ENCODE assay signal across 21 cellular contexts in the genomic region with DNA sequence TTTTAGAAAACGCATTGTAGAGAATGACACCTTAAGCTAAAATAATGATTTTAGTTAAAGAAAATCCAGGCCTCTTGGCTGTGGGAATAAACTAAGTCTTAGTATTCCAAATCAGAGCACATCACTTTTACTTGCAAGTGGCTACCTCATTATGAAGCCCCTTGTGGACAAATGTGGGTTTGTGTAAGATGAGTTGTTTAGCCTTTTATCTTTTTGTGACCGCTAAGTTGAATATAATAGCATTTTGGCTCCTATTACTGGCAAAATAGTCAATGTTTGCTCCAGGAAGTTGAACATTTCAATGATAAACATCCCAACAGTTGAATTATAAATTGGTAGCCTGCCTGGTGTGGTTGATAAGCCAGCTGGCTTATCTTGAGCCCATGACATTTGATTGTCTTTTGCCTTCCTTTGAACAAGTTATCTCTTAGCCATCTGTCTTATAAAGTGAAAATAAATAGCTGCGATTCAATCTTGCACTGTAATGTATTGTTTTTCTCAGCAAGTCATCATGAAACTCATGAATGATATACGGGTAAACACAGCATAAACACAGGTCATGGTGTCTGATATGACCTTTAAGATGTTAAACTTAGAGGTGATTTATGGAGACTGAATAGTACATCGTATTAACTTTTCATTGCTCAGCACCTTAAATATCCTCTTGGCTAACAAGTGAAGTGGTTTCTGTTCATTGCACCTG.
A peak's percentile ranks its signal among the peaks of the same experiment; 100 is the strongest.
DNase-seq lines count a peak whose midpoint lies in the region; ATAC-seq and TF ChIP-seq lines count a peak whose summit lies in the region.
"Had no signal": no experiment of that assay in that cellular context is flagged by ENCODE, and none has a peak within 500 bp of the region (broad histone marks: within the 10 kb centered on the region; RNA-seq: fewer than 3 reads in every experiment).

No MANE protein-coding gene starts in this region.

- peaks cover 64% of the 10 kb centered on the region for H3K4me1 Mint-ChIP-seq in activated naive CD4-positive, alpha-beta T cell treated with anti-CD3 and anti-CD28 coated beads for 36 hours (ENCODE audit: low read depth)
- H3K4me1 Mint-ChIP-seq in T-cell (peaks cover 54 to 70% (median 60%) of the 10 kb centered on the region in 3 donors), nephron progenitor cell (no peaks in the 10 kb centered on the region)
- H3K4me1 Mint-ChIP-seq: stimulated activated naive B cell treated with anti-CD40 and anti-IgM and Interleukin-4, amounts not matched to agents 10 μg/mL and 1 μg/mL and 100 μg/mL, for 72 hours had no signal

- intact Hi-C loops in activated naive CD4-positive, alpha-beta T cell treated with anti-CD3 and anti-CD28 coated beads for 36 hours (cut with micrococcal nuclease): loop anchor here (2.0 to 10.0 kb wide), 2 partner anchors 32 to 422 kb away; a partner anchor contains a TSS

- POLR2A ChIA-PET in T-cell (lab: Charles Lee): no interaction called here

- peak overlapping the region; percentile 1 for H3K27ac Mint-ChIP-seq in activated naive CD4-positive, alpha-beta T cell treated with anti-CD3 and anti-CD28 coated beads for 36 hours
- H3K27ac Mint-ChIP-seq in T-cell (peak overlapping the region; percentile 24 to 65), nephron progenitor cell (no peak overlapping the region)
- H3K27ac Mint-ChIP-seq: effector memory CD8-positive, alpha-beta T cell; natural killer cell treated with Interleukin-12 subunit alpha and Interleukin-12 subunit beta and Interleukin-15 and Interleukin-18, amount 100 ng/mL, for 72 hours; stimulated activated naive B cell treated with anti-CD40 and anti-IgM and Interleukin-4, amounts not matched to agents 10 μg/mL and 1 μg/mL and 100 μg/mL, for 72 hours had no signal

- CTCF ChIA-PET in activated naive CD4-positive, alpha-beta T cell treated with anti-CD3 and anti-CD28 coated beads for 36 hours (lab: Charles Lee): interaction anchor here (1.0 to 1.4 kb wide), 3 partner anchors 9 to 43 kb away, joined by 3 to 5 read pairs (median 4); no protein-coding TSS in a partner anchor
- CTCF ChIA-PET in T-cell (lab: Charles Lee): no interaction called here

- no peak for ATAC-seq in T-cell (replicated peaks in 1 of 4)
- ATAC-seq: effector memory CD8-positive, alpha-beta T cell; natural killer cell treated with Interleukin-12 subunit alpha and Interleukin-12 subunit beta and Interleukin-15 and Interleukin-18, amount 100 ng/mL, for 72 hours; pancreas; stimulated activated naive B cell treated with anti-CD40 and anti-IgM and Interleukin-4, amounts not matched to agents 10 μg/mL and 1 μg/mL and 100 μg/mL, for 72 hours had no signal

- TF ChIP-seq CTCF in nephron progenitor cell (IDR thresholded peaks at IDR 0.05): peak; percentile 7

- DNase-seq in activated naive CD4-positive, alpha-beta T cell treated with anti-CD3 and anti-CD28 coated beads for 36 hours: no peak
- no peak for DNase-seq in activated naive CD4-positive, alpha-beta T cell treated with Interleukin-2 at 50 U/mL for 16 hours
- peak; percentile 6 for DNase-seq in NCI-H2081 treated with DMSO at 0.1 percent for 48 hours (lab: John Stamatoyannopoulos, UW)
- no peak for DNase-seq in T-cell
- DNase-seq in nephron progenitor cell: no peak
- DNase-seq in foreskin melanocyte: no peak
- no peak for DNase-seq in NCI-H1417 (lab: John Stamatoyannopoulos, UW)
- no peak for DNase-seq in cortex of kidney (lab: John Stamatoyannopoulos, UW)
- DNase-seq: activated effector memory CD4-positive, alpha-beta T cell treated with anti-CD3 and anti-CD28 coated beads, Interleukin-2, amount 50 U/mL, for 16 hours; colonic mucosa; effector memory CD8-positive, alpha-beta T cell; hypothalamus; KBM-7; left ventricle myocardium inferior; midbrain; pancreas; SK-N-SH; spleen; stimulated activated CD4-positive, alpha-beta T cell treated with anti-CD3 and anti-CD28 coated beads, Interleukin-4, amount 100 ng/mL, for 24 hours; stimulated activated naive B cell treated with anti-CD40 and anti-IgM and Interleukin-4, amounts not matched to agents 10 μg/mL and 1 μg/mL and 100 μg/mL, for 72 hours had no signal

- H3K9me3 Mint-ChIP-seq in activated naive CD4-positive, alpha-beta T cell treated with anti-CD3 and anti-CD28 coated beads for 36 hours: peaks cover 3% of the 10 kb centered on the region
- H3K9me3 Mint-ChIP-seq in T-cell (peaks cover 0 to 9% (median 0%) of the 10 kb centered on the region in 3 donors), nephron progenitor cell (no peaks in the 10 kb centered on the region)
- H3K9me3 Mint-ChIP-seq: natural killer cell treated with Interleukin-12 subunit alpha and Interleukin-12 subunit beta and Interleukin-15 and Interleukin-18, amount 100 ng/mL, for 72 hours had no signal

- peak overlapping the region; percentile 22 for H3K4me3 Mint-ChIP-seq in activated naive CD4-positive, alpha-beta T cell treated with anti-CD3 and anti-CD28 coated beads for 36 hours
- H3K4me3 Mint-ChIP-seq in T-cell: peak overlapping the region in 2 of 3 donors; percentile 33 to 39
- no peak overlapping the region for H3K4me3 Mint-ChIP-seq in nephron progenitor cell
- H3K4me3 Mint-ChIP-seq: effector memory CD8-positive, alpha-beta T cell; natural killer cell treated with Interleukin-12 subunit alpha and Interleukin-12 subunit beta and Interleukin-15 and Interleukin-18, amount 100 ng/mL, for 72 hours; stimulated activated naive B cell treated with anti-CD40 and anti-IgM and Interleukin-4, amounts not matched to agents 10 μg/mL and 1 μg/mL and 100 μg/mL, for 72 hours had no signal

- peaks cover 3% of the 10 kb centered on the region for H3K36me3 Mint-ChIP-seq in activated naive CD4-positive, alpha-beta T cell treated with anti-CD3 and anti-CD28 coated beads for 36 hours (ENCODE audit: low read depth)
- peaks cover 5% of the 10 kb centered on the region for H3K36me3 Mint-ChIP-seq in T-cell
- H3K36me3 Mint-ChIP-seq in nephron progenitor cell (ENCODE audit: low read depth): no peaks in the 10 kb centered on the region
- H3K36me3 Mint-ChIP-seq: natural killer cell treated with Interleukin-12 subunit alpha and Interleukin-12 subunit beta and Interleukin-15 and Interleukin-18, amount 100 ng/mL, for 72 hours; stimulated activated naive B cell treated with anti-CD40 and anti-IgM and Interleukin-4, amounts not matched to agents 10 μg/mL and 1 μg/mL and 100 μg/mL, for 72 hours had no signal

- H3K27me3 Mint-ChIP-seq in activated naive CD4-positive, alpha-beta T cell treated with anti-CD3 and anti-CD28 coated beads for 36 hours (ENCODE audit: low read depth): no peaks in the 10 kb centered on the region
- no peaks in the 10 kb centered on the region for H3K27me3 Mint-ChIP-seq in T-cell
- peaks cover 2% of the 10 kb centered on the region for H3K27me3 Mint-ChIP-seq in nephron progenitor cell (ENCODE audit: low read depth, poor library complexity)
- H3K27me3 Mint-ChIP-seq: effector memory CD8-positive, alpha-beta T cell; stimulated activated naive B cell treated with anti-CD40 and anti-IgM and Interleukin-4, amounts not matched to agents 10 μg/mL and 1 μg/mL and 100 μg/mL, for 72 hours had no signal
